Comparison of ENCODE assay signal across 8 cellular contexts in the genomic region with DNA sequence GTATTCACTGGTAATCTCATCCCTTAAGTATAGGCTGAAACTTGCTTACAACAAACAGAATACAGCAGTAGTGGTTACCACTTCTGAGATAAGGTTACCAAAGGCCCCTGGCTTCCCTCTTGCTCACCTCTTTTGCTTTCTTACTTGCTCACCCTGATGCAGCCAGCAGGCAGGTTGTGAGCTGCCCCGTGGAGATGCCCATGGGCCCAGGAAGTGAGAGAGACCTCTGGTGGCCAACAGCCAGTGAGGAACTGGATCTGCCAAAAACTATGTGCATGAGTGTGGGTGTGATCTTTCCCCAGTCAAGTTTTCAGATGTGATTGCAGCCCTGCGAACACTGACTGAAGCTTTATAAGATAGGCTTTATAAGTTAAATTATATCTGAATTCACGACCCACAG. TPM values are rescaled to one million over a fixed set of nuclear protein-coding genes. Genes with fewer than 3 reads are reported as not detected.
A peak's percentile ranks its signal among the peaks of the same experiment; 100 is the strongest.
DNase-seq lines count a peak whose midpoint lies in the region; ATAC-seq, FAIRE-seq and TF ChIP-seq lines count a peak whose summit lies in the region.

No MANE protein-coding gene starts in this region.

- H3K4me2 ChIP-seq in K562 (ENCODE audit: insufficient read depth, low read length), result no peak overlapping the region

- H3K27me3 Mint-ChIP-seq in type B pancreatic cell (no peaks in the 10 kb centered on the region), T-helper 17 cell (peaks cover 5% of the 10 kb centered on the region)

- POLR2A ChIA-PET in K562 (lab: Yijun Ruan, JAX), result no interaction called here

- TF ChIP-seq EP300 in K562 (IDR thresholded peaks at IDR 0.05; ENCODE audit: low read length), result no peak

- no TSS peak for BruUV-seq in K562 (replicated peaks; lab: Mats Ljungman, UMichigan)

- CTCF ChIA-PET in K562 (lab: Yijun Ruan, JAX; ENCODE audit: low intra/inter-chr PET ratio), result no interaction called here

- no peak overlapping the region for H3K27ac ChIP-seq in K562 (ENCODE audit: extremely low read depth, low read depth, low read length)

- no peak overlapping the region for H3K4me3 Mint-ChIP-seq in type B pancreatic cell
- H3K4me3 Mint-ChIP-seq in T-helper 17 cell, result no peak overlapping the region

- no peaks in the 10 kb centered on the region for H3K9me3 Mint-ChIP-seq in type B pancreatic cell

- H3K27ac Mint-ChIP-seq in type B pancreatic cell, result no peak overlapping the region
- no peak overlapping the region for H3K27ac Mint-ChIP-seq in T-helper 17 cell

- DNase-seq in COLO829 (ENCODE audit: low spot score) (peak; percentile 32), HTR-8/SVneo (ENCODE audit: insufficient read length, low spot score) (peak; percentile 15), K562 (ENCODE audit: extremely low read depth in 1 of 4, low spot score in 3 of 4) (peak in 2 of 4 experiments; percentile 9 to 22), type B pancreatic cell (ENCODE audit: extremely low spot score, unreplicated experiment) (no peak), T-helper 17 cell (no peak)
- DNase-seq in stimulated activated naive CD4-positive, alpha-beta T cell (lab: John Stamatoyannopoulos, UW), result no peak
- no peak for DNase-seq in stimulated activated CD4-positive, alpha-beta T cell treated with anti-CD3 and anti-CD28 coated beads, Interleukin-4, amount 100 ng/mL, for 4 hours

- no peak for FAIRE-seq in HTR-8/SVneo (lab: Jason Lieb, UNC)
- FAIRE-seq in K562 (lab: Jason Lieb, UNC), result peak; percentile 59

- H3K9me1 ChIP-seq in K562 (ENCODE audit: control insufficient read depth, insufficient read depth, low read length), result no peaks in the 10 kb centered on the region

- H3K4me3 ChIP-seq in K562, result no peak overlapping the region

- no peaks in the 10 kb centered on the region for H3K36me3 Mint-ChIP-seq in type B pancreatic cell
- H3K36me3 Mint-ChIP-seq in T-helper 17 cell (ENCODE audit: low read depth), result peaks cover 3% of the 10 kb centered on the region

- TF ChIP-seq POLR2A in K562 (conservative IDR thresholded peaks at IDR 0.05), result no peak

- WGBS in K562 (ENCODE audit: insufficient coverage, low coverage, missing lambda C conversion rate), result 7% methylated on average over 3 of the region's 3 CpGs

- TF ChIP-seq RAD21 in K562 (CRISPR knock-in tag; conservative IDR thresholded peaks at IDR 0.05 in 1 of 2, IDR thresholded peaks at IDR 0.05 in 1 of 2), result 0 out of 4 replicates have a peak, but pooled peaks of 1 of the 2 experiments have one; percentile 29

- ATAC-seq in GM19035 (IDR thresholded peaks at IDR 0.05; ENCODE audit: unreplicated experiment) (peak; percentile 68), K562 (peak; percentile 83), T-helper 17 cell (no peak)

- H3K9me3 ChIP-seq in K562 (replicated peaks; ENCODE audit: control insufficient read depth, insufficient read depth, low read depth, low read length) (no peaks in the 10 kb centered on the region; the same call in 1 of the 2 replicates), T-helper 17 cell (ENCODE audit: control insufficient read depth, low read length, poor library complexity, severe bottlenecking) (no peaks in the 10 kb centered on the region)

- peaks cover 15% of the 10 kb centered on the region for H3K4me1 Mint-ChIP-seq in type B pancreatic cell (ENCODE audit: unreplicated experiment)
- H3K4me1 Mint-ChIP-seq in T-helper 17 cell, result no peaks in the 10 kb centered on the region

- intact Hi-C loops in K562 (cut with micrococcal nuclease), result no loop called here

- peaks cover 0 to 5% of the 10 kb centered on the region in 2 experiments; a peak in 1 of 5 replicates for H3K27me3 ChIP-seq in K562 (ENCODE audit: control insufficient read depth in 2 of 2, insufficient read depth in 2 of 2, low read length in 2 of 2)

- H3K79me2 ChIP-seq in K562 (ENCODE audit: control insufficient read depth, insufficient read depth, low read length), result no peaks in the 10 kb centered on the region

- TF ChIP-seq CTCF in K562 (IDR thresholded peaks at IDR 0.05 in 2 of 3, conservative IDR thresholded peaks at IDR 0.05 in 1 of 3; ENCODE audit: insufficient read depth in 2 of 3, low read depth in 1 of 3, low read length in 3 of 3), result peak; percentile 45 to 59 (median 51)
- TF ChIP-seq CTCF in type B pancreatic cell (conservative IDR thresholded peaks at IDR 0.05), result peak; percentile 47

- in situ Hi-C loops in K562 (cut with MboI), result no loop called here

- no peaks in the 10 kb centered on the region for H4K20me1 ChIP-seq in K562 (replicated peaks; ENCODE audit: control insufficient read depth, insufficient read depth, low read length)

- no peak overlapping the region for H3K9ac ChIP-seq in K562 (ENCODE audit: insufficient read depth in 1 of 2, low read depth in 2 of 2, low read length in 2 of 2)

- H3K36me3 ChIP-seq in K562 (ENCODE audit: control insufficient read depth, insufficient read depth, low read length), result no peaks in the 10 kb centered on the region

- no peaks in the 10 kb centered on the region for H3K4me1 ChIP-seq in K562 (replicated peaks in 1 of 2; ENCODE audit: control insufficient read depth in 2 of 2, insufficient read depth in 2 of 2, low read length in 2 of 2)

- no peak overlapping the region for H2AFZ ChIP-seq in K562 (ENCODE audit: low read depth, low read length)

TF ChIP-seq in K562, 482 proteins besides CTCF, POLR2A, EP300 and RAD21 (continues in another document):
- TF ChIP-seq CBX2 (IDR thresholded peaks at IDR 0.05; ENCODE audit: insufficient read depth, low read length, poor library complexity, severe bottlenecking) (no peak), ZFP36 (IDR thresholded peaks at IDR 0.05; ENCODE audit: low read depth, low read length, partially characterized antibody) (no peak), FUS (optimal IDR thresholded peaks at IDR 0.05; ENCODE audit: low read depth, low read length) (no peak), ZNF217 (CRISPR knock-in tag; IDR thresholded peaks at IDR 0.05) (no peak), ZNF347 (CRISPR knock-in tag; IDR thresholded peaks at IDR 0.05; ENCODE audit: low read depth) (no peak), ZNF41 (CRISPR knock-in tag; conservative IDR thresholded peaks at IDR 0.05) (no peak), WHSC1 (IDR thresholded peaks at IDR 0.05; ENCODE audit: low read length) (no peak), ZNF3 (CRISPR knock-in tag; IDR thresholded peaks at IDR 0.05) (no peak), ZSCAN32 (CRISPR knock-in tag; IDR thresholded peaks at IDR 0.05) (no peak), JUNB (CRISPR knock-in tag; conservative IDR thresholded peaks at IDR 0.05) (no peak), BRF1 (IDR thresholded peaks at IDR 0.05; ENCODE audit: borderline replicate concordance, extremely low read depth, insufficient read length) (no peak), ZNF23 (CRISPR knock-in tag; IDR thresholded peaks at IDR 0.05) (no peak), DPF2 (IDR thresholded peaks at IDR 0.05) (no peak)
- TF ChIP-seq, protein P1, sequence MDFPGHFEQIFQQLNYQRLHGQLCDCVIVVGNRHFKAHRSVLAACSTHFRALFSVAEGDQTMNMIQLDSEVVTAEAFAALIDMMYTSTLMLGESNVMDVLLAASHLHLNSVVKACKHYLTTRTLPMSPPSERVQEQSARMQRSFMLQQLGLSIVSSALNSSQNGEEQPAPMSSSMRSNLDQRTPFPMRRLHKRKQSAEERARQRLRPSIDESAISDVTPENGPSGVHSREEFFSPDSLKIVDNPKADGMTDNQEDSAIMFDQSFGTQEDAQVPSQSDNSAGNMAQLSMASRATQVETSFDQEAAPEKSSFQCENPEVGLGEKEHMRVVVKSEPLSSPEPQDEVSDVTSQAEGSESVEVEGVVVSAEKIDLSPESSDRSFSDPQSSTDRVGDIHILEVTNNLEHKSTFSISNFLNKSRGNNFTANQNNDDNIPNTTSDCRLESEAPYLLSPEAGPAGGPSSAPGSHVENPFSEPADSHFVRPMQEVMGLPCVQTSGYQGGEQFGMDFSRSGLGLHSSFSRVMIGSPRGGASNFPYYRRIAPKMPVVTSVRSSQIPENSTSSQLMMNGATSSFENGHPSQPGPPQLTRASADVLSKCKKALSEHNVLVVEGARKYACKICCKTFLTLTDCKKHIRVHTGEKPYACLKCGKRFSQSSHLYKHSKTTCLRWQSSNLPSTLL (IDR thresholded peaks at IDR 0.05), result no peak
- TF ChIP-seq, protein P2, sequence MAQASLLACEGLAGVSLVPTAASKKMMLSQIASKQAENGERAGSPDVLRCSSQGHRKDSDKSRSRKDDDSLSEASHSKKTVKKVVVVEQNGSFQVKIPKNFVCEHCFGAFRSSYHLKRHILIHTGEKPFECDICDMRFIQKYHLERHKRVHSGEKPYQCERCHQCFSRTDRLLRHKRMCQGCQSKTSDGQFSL (CRISPR knock-in tag; IDR thresholded peaks at IDR 0.05), result no peak
- TF ChIP-seq, protein P2 (tag; IDR thresholded peaks at IDR 0.05), result no peak

RNA-seq across cellular contexts. Expression of a gene that starts 48.7 kb away (rescaled TPM):
- total RNA-seq in K562 (2011; cell fraction: chromatin; rRNA removed; ENCODE audit: low replicate concordance), result 4.4 and 10.3 TPM in 2 replicates
- total RNA-seq in K562 (2011; cell fraction: nucleolus; rRNA removed), result 4.2 and 6.3 TPM in 2 replicates
- 6.5 and 8.8 TPM in 2 replicates for total RNA-seq in K562 (2011; cell fraction: nucleoplasm; rRNA removed)
- 7.4 and 8.5 TPM in 2 replicates for total RNA-seq in K562 (2014; rRNA removed)
- total RNA-seq in K562 (2014; rRNA removed; fragmentation: Illumina TruSeq; extraction: Trizol), result 6.1 and 6.7 TPM in 2 replicates
- total RNA-seq in K562 (2015; rRNA removed; fragmentation: Illumina TruSeq; extraction: Trizol), result 5.3 and 6.6 TPM in 2 replicates
- 6.8 and 7.1 TPM in 2 replicates for total RNA-seq in K562 (2021)
- 3.8 and 4.8 TPM in 2 replicates for polyA plus RNA-seq in K562 (2011; rRNA removed)
- polyA plus RNA-seq in K562 (2011; cell fraction: cytosol; rRNA removed), result 5.0 and 11.0 TPM in 2 replicates
- polyA plus RNA-seq in K562 (2011; cell fraction: nucleus; rRNA removed), result 4.8 and 11.5 TPM in 2 replicates
- 7.6 and 9.0 TPM in 2 replicates for polyA plus RNA-seq in K562 (2012)
- polyA plus RNA-seq in K562 (2014; fragmentation: Illumina TruSeq; extraction: Trizol), result 6.5 and 7.0 TPM in 2 replicates
- 1 to 10 TPM; 2.3 to 3.1 TPM for polyA plus RNA-seq in K562 (2014; fragmentation: Nextera tagmentation; extraction: Ambion mirVana)
- 8.3 and 12.5 TPM in 2 replicates for polyA plus RNA-seq in K562 (2014; rRNA removed)
- polyA minus RNA-seq in K562 (2011; rRNA and poly(A)+ RNA removed), result 3.4 and 5.1 TPM in 2 replicates
- 2.2 and 2.9 TPM in 2 replicates for polyA minus RNA-seq in K562 (2011; cell fraction: cytosol; rRNA and poly(A)+ RNA removed)
- 5.7 and 5.8 TPM in 2 replicates for polyA minus RNA-seq in K562 (2011; cell fraction: nucleus; rRNA and poly(A)+ RNA removed)
- total RNA-seq in type B pancreatic cell (ENCODE audit: low replicate concordance), result 7.1 and 9.1 TPM in 2 replicates
- 1 to 10 TPM; 1.3 to 1.7 TPM for total RNA-seq in T-helper 17 cell

Comparison
In these comparisons a context has a peak if more than half of its experiments do, and no peak if none do; other contexts are left out.
1. DNase-seq: peak in COLO829 (single experiment) and HTR-8/SVneo (single experiment); none in type B pancreatic cell (single experiment), stimulated activated naive CD4-positive, alpha-beta T cell (0 of 6), stimulated activated CD4-positive, alpha-beta T cell treated with anti-CD3 and anti-CD28 coated beads, Interleukin-4, amount 100 ng/mL, for 4 hours (0 of 2) and T-helper 17 cell (0 of 3).